ENCODE assay signal across 1 cellular context in the genomic region with DNA sequence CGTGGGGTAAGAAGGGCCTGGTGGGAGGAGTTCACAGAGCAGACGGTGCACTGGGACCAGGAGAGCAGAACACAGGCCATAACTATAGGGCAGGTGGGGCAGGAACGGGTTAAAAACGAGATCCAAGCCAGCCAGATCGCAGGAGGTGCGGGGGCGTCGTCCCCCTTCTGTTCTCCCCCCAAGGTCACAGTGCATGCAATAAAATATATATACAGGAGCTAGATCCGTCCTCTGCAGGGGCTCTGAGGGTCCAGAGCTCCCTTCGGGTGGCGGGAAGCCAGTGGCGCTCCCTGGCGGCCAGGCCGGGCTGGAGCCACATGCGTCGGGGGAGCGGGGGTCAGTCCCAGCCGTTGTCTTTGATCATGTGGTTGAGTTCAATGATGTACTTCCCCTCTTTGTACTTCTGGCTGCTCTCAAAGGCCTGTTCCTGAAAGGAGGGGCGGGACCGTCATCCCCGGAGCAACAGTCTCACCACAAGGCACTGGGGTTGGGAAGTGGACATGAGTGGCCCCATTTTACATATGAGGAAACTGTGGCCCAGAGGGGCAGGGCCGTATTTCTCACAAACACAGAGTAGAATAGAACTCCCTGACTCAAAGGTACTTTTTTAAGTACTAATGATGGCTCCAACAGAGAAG.
TF ChIP-seq lines count a peak whose summit lies in the region.

No MANE protein-coding gene starts in this region.

TF ChIP-seq in K562, 482 proteins besides CTCF, POLR2A, EP300 and RAD21 (continued from another document and continues in another):
- TF ChIP-seq, protein P1, sequence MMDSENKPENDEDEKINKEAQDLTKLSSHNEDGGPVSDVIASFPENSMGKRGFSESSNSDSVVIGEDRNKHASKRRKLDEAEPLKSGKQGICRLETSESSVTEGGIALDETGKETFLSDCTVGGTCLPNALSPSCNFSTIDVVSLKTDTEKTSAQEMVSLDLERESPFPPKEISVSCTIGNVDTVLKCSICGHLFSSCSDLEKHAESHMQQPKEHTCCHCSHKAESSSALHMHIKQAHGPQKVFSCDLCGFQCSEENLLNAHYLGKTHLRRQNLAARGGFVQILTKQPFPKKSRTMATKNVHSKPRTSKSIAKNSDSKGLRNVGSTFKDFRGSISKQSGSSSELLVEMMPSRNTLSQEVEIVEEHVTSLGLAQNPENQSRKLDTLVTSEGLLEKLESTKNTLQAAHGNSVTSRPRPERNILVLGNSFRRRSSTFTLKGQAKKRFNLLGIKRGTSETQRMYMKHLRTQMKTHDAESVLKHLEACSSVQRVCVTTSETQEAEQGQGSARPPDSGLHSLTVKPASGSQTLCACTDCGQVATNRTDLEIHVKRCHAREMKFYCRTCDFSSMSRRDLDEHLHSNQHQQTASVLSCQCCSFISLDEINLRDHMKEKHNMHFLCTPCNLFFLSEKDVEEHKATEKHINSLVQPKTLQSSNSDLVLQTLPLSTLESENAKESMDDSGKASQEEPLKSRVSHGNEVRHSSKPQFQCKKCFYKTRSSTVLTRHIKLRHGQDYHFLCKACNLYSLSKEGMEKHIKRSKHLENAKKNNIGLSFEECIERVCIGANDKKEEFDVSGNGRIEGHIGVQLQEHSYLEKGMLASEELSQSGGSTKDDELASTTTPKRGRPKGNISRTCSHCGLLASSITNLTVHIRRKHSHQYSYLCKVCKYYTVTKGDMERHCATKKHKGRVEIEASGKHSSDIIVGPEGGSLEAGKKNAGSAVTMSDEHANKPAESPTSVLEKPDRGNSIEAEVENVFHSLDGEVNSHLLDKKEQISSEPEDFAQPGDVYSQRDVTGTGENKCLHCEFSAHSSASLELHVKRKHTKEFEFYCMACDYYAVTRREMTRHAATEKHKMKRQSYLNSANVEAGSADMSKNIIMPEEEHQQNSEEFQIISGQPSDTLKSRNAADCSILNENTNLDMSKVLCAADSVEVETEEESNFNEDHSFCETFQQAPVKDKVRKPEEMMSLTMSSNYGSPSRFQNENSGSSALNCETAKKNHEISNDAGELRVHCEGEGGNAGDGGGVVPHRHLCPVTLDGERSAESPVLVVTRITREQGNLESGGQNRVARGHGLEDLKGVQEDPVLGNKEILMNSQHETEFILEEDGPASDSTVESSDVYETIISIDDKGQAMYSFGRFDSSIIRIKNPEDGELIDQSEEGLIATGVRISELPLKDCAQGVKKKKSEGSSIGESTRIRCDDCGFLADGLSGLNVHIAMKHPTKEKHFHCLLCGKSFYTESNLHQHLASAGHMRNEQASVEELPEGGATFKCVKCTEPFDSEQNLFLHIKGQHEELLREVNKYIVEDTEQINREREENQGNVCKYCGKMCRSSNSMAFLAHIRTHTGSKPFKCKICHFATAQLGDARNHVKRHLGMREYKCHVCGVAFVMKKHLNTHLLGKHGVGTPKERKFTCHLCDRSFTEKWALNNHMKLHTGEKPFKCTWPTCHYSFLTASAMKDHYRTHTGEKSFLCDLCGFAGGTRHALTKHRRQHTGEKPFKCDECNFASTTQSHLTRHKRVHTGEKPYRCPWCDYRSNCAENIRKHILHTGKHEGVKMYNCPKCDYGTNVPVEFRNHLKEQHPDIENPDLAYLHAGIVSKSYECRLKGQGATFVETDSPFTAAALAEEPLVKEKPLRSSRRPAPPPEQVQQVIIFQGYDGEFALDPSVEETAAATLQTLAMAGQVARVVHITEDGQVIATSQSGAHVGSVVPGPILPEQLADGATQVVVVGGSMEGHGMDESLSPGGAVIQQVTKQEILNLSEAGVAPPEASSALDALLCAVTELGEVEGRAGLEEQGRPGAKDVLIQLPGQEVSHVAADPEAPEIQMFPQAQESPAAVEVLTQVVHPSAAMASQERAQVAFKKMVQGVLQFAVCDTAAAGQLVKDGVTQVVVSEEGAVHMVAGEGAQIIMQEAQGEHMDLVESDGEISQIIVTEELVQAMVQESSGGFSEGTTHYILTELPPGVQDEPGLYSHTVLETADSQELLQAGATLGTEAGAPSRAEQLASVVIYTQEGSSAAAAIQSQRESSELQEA (IDR thresholded peaks at IDR 0.05; ENCODE audit: low read depth) = no peak
- TF ChIP-seq POLR3A (IDR thresholded peaks at IDR 0.05; ENCODE audit: borderline replicate concordance, extremely low read depth, insufficient read depth, insufficient read length) (no peak), ZNF197 (CRISPR knock-in tag; IDR thresholded peaks at IDR 0.05; ENCODE audit: low read depth) (peak; percentile 96), PHF20 (IDR thresholded peaks at IDR 0.05; ENCODE audit: partially characterized antibody) (peak; percentile 68), DNMT1 (IDR thresholded peaks at IDR 0.05) (no peak), TEAD4 (IDR thresholded peaks at IDR 0.05; ENCODE audit: low read length) (no peak; the same call in 1 of the 2 replicates), TEAD4 (CRISPR knock-in tag; IDR thresholded peaks at IDR 0.05; ENCODE audit: borderline replicate concordance) (0 out of 2 replicates have a peak, but pooled peaks have one; percentile 56), FOXJ2 (tag; IDR thresholded peaks at IDR 0.05) (no peak), ZBED1 (IDR thresholded peaks at IDR 0.05) (no peak), CHD1 (IDR thresholded peaks at IDR 0.05; ENCODE audit: low read length) (no peak), MYBL2 (IDR thresholded peaks at IDR 0.05; ENCODE audit: low read depth) (peak; percentile 63), MYBL2 (CRISPR knock-in tag; IDR thresholded peaks at IDR 0.05; ENCODE audit: borderline replicate concordance) (no peak), FOXK1 (CRISPR knock-in tag; IDR thresholded peaks at IDR 0.05; ENCODE audit: borderline replicate concordance) (no peak), HDAC3 (IDR thresholded peaks at IDR 0.05; ENCODE audit: borderline replicate concordance, partially characterized antibody) (peak; percentile 46), RAD51 (IDR thresholded peaks at IDR 0.05; ENCODE audit: borderline replicate concordance, low read depth) (peak; percentile 60)
- TF ChIP-seq, protein P2, sequence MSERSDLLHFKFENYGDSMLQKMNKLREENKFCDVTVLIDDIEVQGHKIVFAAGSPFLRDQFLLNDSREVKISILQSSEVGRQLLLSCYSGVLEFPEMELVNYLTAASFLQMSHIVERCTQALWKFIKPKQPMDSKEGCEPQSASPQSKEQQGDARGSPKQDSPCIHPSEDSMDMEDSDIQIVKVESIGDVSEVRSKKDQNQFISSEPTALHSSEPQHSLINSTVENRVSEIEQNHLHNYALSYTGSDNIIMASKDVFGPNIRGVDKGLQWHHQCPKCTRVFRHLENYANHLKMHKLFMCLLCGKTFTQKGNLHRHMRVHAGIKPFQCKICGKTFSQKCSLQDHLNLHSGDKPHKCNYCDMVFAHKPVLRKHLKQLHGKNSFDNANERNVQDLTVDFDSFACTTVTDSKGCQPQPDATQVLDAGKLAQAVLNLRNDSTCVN (CRISPR knock-in tag; IDR thresholded peaks at IDR 0.05) = peak; percentile 75; the same call in 1 of the 2 replicates
- TF ChIP-seq, protein P3, sequence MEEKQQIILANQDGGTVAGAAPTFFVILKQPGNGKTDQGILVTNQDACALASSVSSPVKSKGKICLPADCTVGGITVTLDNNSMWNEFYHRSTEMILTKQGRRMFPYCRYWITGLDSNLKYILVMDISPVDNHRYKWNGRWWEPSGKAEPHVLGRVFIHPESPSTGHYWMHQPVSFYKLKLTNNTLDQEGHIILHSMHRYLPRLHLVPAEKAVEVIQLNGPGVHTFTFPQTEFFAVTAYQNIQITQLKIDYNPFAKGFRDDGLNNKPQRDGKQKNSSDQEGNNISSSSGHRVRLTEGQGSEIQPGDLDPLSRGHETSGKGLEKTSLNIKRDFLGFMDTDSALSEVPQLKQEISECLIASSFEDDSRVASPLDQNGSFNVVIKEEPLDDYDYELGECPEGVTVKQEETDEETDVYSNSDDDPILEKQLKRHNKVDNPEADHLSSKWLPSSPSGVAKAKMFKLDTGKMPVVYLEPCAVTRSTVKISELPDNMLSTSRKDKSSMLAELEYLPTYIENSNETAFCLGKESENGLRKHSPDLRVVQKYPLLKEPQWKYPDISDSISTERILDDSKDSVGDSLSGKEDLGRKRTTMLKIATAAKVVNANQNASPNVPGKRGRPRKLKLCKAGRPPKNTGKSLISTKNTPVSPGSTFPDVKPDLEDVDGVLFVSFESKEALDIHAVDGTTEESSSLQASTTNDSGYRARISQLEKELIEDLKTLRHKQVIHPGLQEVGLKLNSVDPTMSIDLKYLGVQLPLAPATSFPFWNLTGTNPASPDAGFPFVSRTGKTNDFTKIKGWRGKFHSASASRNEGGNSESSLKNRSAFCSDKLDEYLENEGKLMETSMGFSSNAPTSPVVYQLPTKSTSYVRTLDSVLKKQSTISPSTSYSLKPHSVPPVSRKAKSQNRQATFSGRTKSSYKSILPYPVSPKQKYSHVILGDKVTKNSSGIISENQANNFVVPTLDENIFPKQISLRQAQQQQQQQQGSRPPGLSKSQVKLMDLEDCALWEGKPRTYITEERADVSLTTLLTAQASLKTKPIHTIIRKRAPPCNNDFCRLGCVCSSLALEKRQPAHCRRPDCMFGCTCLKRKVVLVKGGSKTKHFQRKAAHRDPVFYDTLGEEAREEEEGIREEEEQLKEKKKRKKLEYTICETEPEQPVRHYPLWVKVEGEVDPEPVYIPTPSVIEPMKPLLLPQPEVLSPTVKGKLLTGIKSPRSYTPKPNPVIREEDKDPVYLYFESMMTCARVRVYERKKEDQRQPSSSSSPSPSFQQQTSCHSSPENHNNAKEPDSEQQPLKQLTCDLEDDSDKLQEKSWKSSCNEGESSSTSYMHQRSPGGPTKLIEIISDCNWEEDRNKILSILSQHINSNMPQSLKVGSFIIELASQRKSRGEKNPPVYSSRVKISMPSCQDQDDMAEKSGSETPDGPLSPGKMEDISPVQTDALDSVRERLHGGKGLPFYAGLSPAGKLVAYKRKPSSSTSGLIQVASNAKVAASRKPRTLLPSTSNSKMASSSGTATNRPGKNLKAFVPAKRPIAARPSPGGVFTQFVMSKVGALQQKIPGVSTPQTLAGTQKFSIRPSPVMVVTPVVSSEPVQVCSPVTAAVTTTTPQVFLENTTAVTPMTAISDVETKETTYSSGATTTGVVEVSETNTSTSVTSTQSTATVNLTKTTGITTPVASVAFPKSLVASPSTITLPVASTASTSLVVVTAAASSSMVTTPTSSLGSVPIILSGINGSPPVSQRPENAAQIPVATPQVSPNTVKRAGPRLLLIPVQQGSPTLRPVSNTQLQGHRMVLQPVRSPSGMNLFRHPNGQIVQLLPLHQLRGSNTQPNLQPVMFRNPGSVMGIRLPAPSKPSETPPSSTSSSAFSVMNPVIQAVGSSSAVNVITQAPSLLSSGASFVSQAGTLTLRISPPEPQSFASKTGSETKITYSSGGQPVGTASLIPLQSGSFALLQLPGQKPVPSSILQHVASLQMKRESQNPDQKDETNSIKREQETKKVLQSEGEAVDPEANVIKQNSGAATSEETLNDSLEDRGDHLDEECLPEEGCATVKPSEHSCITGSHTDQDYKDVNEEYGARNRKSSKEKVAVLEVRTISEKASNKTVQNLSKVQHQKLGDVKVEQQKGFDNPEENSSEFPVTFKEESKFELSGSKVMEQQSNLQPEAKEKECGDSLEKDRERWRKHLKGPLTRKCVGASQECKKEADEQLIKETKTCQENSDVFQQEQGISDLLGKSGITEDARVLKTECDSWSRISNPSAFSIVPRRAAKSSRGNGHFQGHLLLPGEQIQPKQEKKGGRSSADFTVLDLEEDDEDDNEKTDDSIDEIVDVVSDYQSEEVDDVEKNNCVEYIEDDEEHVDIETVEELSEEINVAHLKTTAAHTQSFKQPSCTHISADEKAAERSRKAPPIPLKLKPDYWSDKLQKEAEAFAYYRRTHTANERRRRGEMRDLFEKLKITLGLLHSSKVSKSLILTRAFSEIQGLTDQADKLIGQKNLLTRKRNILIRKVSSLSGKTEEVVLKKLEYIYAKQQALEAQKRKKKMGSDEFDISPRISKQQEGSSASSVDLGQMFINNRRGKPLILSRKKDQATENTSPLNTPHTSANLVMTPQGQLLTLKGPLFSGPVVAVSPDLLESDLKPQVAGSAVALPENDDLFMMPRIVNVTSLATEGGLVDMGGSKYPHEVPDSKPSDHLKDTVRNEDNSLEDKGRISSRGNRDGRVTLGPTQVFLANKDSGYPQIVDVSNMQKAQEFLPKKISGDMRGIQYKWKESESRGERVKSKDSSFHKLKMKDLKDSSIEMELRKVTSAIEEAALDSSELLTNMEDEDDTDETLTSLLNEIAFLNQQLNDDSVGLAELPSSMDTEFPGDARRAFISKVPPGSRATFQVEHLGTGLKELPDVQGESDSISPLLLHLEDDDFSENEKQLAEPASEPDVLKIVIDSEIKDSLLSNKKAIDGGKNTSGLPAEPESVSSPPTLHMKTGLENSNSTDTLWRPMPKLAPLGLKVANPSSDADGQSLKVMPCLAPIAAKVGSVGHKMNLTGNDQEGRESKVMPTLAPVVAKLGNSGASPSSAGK (IDR thresholded peaks at IDR 0.05) = peak; percentile 92
- TF ChIP-seq, protein P4, sequence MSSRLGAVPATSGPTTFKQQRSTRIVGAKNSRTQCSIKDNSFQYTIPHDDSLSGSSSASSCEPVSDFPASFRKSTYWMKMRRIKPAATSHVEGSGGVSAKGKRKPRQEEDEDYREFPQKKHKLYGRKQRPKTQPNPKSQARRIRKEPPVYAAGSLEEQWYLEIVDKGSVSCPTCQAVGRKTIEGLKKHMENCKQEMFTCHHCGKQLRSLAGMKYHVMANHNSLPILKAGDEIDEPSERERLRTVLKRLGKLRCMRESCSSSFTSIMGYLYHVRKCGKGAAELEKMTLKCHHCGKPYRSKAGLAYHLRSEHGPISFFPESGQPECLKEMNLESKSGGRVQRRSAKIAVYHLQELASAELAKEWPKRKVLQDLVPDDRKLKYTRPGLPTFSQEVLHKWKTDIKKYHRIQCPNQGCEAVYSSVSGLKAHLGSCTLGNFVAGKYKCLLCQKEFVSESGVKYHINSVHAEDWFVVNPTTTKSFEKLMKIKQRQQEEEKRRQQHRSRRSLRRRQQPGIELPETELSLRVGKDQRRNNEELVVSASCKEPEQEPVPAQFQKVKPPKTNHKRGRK (tag; IDR thresholded peaks at IDR 0.05) = no peak
- TF ChIP-seq, protein P5, sequence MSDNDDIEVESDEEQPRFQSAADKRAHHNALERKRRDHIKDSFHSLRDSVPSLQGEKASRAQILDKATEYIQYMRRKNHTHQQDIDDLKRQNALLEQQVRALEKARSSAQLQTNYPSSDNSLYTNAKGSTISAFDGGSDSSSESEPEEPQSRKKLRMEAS (CRISPR knock-in tag; IDR thresholded peaks at IDR 0.05) = peak; percentile 97
- TF ChIP-seq, protein P6, sequence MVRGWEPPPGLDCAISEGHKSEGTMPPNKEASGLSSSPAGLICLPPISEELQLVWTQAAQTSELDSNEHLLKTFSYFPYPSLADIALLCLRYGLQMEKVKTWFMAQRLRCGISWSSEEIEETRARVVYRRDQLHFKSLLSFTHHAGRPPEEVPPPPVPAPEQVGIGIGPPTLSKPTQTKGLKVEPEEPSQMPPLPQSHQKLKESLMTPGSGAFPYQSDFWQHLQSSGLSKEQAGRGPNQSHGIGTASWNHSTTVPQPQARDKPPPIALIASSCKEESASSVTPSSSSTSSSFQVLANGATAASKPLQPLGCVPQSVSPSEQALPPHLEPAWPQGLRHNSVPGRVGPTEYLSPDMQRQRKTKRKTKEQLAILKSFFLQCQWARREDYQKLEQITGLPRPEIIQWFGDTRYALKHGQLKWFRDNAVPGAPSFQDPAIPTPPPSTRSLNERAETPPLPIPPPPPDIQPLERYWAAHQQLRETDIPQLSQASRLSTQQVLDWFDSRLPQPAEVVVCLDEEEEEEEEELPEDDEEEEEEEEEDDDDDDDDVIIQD (CRISPR knock-in tag; IDR thresholded peaks at IDR 0.05) = peak; percentile 87; the same call in 1 of the 2 replicates
